22 cellular contexts compared by ENCODE assay signal in the genomic region with DNA sequence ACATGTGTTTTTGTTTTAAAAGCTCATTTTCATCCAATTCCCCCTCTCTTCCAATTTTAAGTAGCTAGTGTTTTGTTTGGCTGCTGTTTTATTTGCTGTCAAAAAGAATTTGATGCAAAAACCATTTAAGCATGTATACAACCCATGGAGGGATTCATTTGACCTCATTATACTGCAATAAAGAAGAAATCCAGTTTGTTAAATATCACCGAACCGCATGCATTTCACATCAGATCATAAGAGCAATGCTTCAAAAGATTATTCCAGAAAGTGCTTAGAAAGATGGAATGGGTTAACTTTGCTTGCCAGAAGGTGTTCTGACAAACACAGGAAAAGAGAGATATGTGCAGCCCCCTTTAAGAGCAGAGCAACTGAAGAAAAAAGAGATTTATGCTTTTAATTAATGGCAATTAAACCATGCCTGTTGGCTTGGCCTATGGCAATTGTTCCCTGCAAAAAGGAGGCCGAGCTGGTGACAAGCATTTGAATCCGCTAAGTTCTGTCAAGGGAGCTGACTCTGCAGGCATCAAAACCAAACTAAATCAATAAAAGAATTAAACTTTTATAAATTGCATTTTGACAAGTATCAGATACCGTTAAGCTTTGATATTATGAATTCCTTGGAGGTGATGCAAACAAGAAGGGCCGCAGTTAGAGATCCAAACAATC. TPM values are rescaled to one million over a fixed set of nuclear protein-coding genes. Genes with fewer than 3 reads are reported as not detected.
"Had no signal": no experiment of that assay in that cellular context is flagged by ENCODE, and none has a peak within 500 bp of the region (broad histone marks: within the 10 kb centered on the region; RNA-seq: fewer than 3 reads in every experiment).

No MANE protein-coding gene starts in this region.

- H3K27ac ChIP-seq: adrenal gland, epithelial cell of prostate, left lung, ovary, psoas muscle, right lobe of liver, stomach, upper lobe of right lung had no signal

- H3K27me3 ChIP-seq: ovary had no signal

- DNase-seq: activated CD4-positive, alpha-beta T cell treated with anti-CD3 and anti-CD28 coated beads, Interleukin-2, amount 50 U/mL, for 1 hour; activated CD8-positive, alpha-beta memory T cell treated with anti-CD3 and anti-CD28 coated beads, Interleukin-2, amount 50 U/mL, for 4 hours; activated gamma-delta T cell treated with Interleukin-2 at 50 U/mL for 16 hours; adrenal gland; foreskin melanocyte; hypothalamus; kidney; mammary epithelial cell; ovary; psoas muscle; right lobe of liver; small intestine; stimulated activated CD4-positive, alpha-beta T cell treated with anti-CD3 and anti-CD28 coated beads, Interleukin-4, amount 100 ng/mL, for 1 hour; stomach; upper lobe of right lung had no signal

- H3K4me3 ChIP-seq: left lung, ovary, right lobe of liver, upper lobe of right lung had no signal

- ATAC-seq: activated naive CD4-positive, alpha-beta T cell treated with anti-CD3 and anti-CD28 coated beads, Interleukin-2, amount 50 U/mL, for 72 hours; left lung; psoas muscle; right lobe of liver; upper lobe of right lung had no signal

RNA-seq across cellular contexts. Expression of gene BARHL2, which starts 14.4 kb away (rescaled TPM):
- total RNA-seq: activated naive CD4-positive, alpha-beta T cell treated with anti-CD3 and anti-CD28 coated beads, Interleukin-2, amount 50 U/mL, for 72 hours; adrenal gland; dermis microvascular lymphatic vessel endothelial cell; endodermal cell; kidney; left lung; mammary epithelial cell; myocyte; ovary; psoas muscle; right lobe of liver; stomach; temporal lobe; upper lobe of right lung had no signal
